Comparison of ENCODE assay signal across 26 cellular contexts in the genomic region with DNA sequence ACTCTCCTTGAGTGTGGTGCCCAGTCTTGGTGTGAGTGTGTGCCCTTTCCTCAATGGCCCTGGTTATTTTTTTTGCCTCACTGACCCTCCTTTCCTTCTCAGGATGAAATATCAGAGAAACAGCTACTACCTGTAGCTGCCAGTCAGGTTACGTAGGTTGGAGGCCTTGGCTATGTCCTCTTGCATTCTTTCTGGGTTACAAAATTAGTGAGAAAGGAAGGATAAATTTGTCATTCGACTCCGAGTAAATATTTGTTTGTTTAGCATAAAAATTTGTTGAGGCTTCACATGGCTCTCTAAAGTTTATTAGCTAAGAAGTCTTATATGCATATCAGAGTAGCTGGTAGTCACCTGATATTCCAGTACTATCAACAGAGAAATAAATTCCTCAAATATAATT. TPM values are rescaled to one million over a fixed set of nuclear protein-coding genes. Genes with fewer than 3 reads are reported as not detected.
A peak's percentile ranks its signal among the peaks of the same experiment; 100 is the strongest.
DNase-seq lines count a peak whose midpoint lies in the region; ATAC-seq, FAIRE-seq and TF ChIP-seq lines count a peak whose summit lies in the region.
"Had no signal": no experiment of that assay in that cellular context is flagged by ENCODE, and none has a peak within 500 bp of the region (broad histone marks: within the 10 kb centered on the region; RNA-seq: fewer than 3 reads in every experiment).

No MANE protein-coding gene starts in this region.

- H3K14ac ChIP-seq in H9 (ENCODE audit: insufficient read depth, low read length) (no peak overlapping the region), H1 (ENCODE audit: insufficient read length) (no peak overlapping the region), trophoblast cell (ENCODE audit: low read length) (no peak overlapping the region)

- H3K4me3 ChIP-seq in PC-3 (ENCODE audit: low read length) (no peak overlapping the region), H1 (ENCODE audit: extremely low read depth in 1 of 4, insufficient read depth in 2 of 4, low read depth in 3 of 4, low read length in 4 of 4) (no peak overlapping the region), trophoblast cell (ENCODE audit: low read depth, low read length) (no peak overlapping the region), MM.1S (ENCODE audit: low read length) (no peak overlapping the region)
- H3K4me3 ChIP-seq: A549; BLaER1 treated with 17β-estradiol and CSF1 and Interleukin-3, amounts not matched to agents 10 nM and 100 nM; GM12878; HAP-1 had no signal

- BruUV-seq in PC-3 (replicated peaks; lab: Mats Ljungman, UMichigan): no TSS peak

- H4K91ac ChIP-seq in H9 (ENCODE audit: insufficient read length, low read depth, low read length): no peak overlapping the region
- no peak overlapping the region for H4K91ac ChIP-seq in H1 (replicated peaks; ENCODE audit: insufficient read length, low read length)
- H4K91ac ChIP-seq in trophoblast cell (ENCODE audit: low read depth, low read length): no peak overlapping the region

- FAIRE-seq in H1 (lab: Jason Lieb, UNC): no peak
- FAIRE-seq: A549, D721Med, GM12878, GM19239 had no signal

- H3F3A ChIP-seq in PC-3 (ENCODE audit: low read length, unreplicated experiment): no peaks in the 10 kb centered on the region
- peaks cover 16% of the 10 kb centered on the region for H3F3A ChIP-seq in MM.1S (ENCODE audit: insufficient read depth, low read length)

- H3K56ac ChIP-seq in H9 (ENCODE audit: insufficient read length, low read depth, low read length) (no peak overlapping the region), H1 (replicated peaks; ENCODE audit: insufficient read length, low read depth, low read length) (no peak overlapping the region)

- H3K27me3 Mint-ChIP-seq in H9 (ENCODE audit: low read depth): no peaks in the 10 kb centered on the region
- H3K27me3 Mint-ChIP-seq in T-cell: no peaks in the 10 kb centered on the region
- no peaks in the 10 kb centered on the region for H3K27me3 Mint-ChIP-seq in type B pancreatic cell
- H3K27me3 Mint-ChIP-seq: CD4-positive, alpha-beta T cell; CD8-positive, alpha-beta memory T cell had no signal

- H3K9me3 ChIP-seq in H9 (ENCODE audit: control insufficient read depth, low read depth, low read length) (no peaks in the 10 kb centered on the region), PC-3 (ENCODE audit: low read length) (no peaks in the 10 kb centered on the region), H1 (ENCODE audit: insufficient read depth in 2 of 2, low read depth in 1 of 2, low read length in 1 of 2) (no peaks in the 10 kb centered on the region), trophoblast cell (ENCODE audit: insufficient read depth, low read depth, low read length) (no peaks in the 10 kb centered on the region), MM.1S (replicated peaks; ENCODE audit: insufficient read depth, low read length) (no peaks in the 10 kb centered on the region)
- H3K9me3 ChIP-seq: A549; BE2C; BLaER1 treated with 17β-estradiol and CSF1 and Interleukin-3, amounts not matched to agents 10 nM and 100 nM; HAP-1 had no signal

- POLR2A ChIA-PET in PC-3 (lab: Charles Lee; ENCODE audit: unreplicated experiment): interaction anchor here (1.2 kb wide), 1 partner anchor 15 kb away, joined by 3 read pairs; a partner anchor contains a TSS
- POLR2A ChIA-PET in H1 (lab: Charles Lee; ENCODE audit: partially characterized antibody): no interaction called here
- POLR2A ChIA-PET in T-cell (lab: Charles Lee): interaction anchor here in 1 of 2 donors (0.6 kb wide), 1 partner anchor 678 kb away, joined by 4 read pairs; no protein-coding TSS in a partner anchor

- no peaks in the 10 kb centered on the region for H3K9me3 Mint-ChIP-seq in H9
- H3K9me3 Mint-ChIP-seq in T-cell: no peaks in the 10 kb centered on the region
- H3K9me3 Mint-ChIP-seq in type B pancreatic cell: no peaks in the 10 kb centered on the region
- H3K9me3 Mint-ChIP-seq: CD14-positive monocyte; CD4-positive, alpha-beta T cell; CD8-positive, alpha-beta memory T cell; HFFc6 had no signal

- no peaks in the 10 kb centered on the region for H3K27me3 ChIP-seq in H9 (ENCODE audit: insufficient read depth, low read length)
- no peaks in the 10 kb centered on the region for H3K27me3 ChIP-seq in PC-3 (ENCODE audit: low read length)
- H3K27me3 ChIP-seq in H1 (replicated peaks in 1 of 4; ENCODE audit: control insufficient read depth in 3 of 4, extremely low read depth in 1 of 4, insufficient read depth in 3 of 4, low read length in 3 of 4): no peaks in the 10 kb centered on the region
- no peaks in the 10 kb centered on the region for H3K27me3 ChIP-seq in trophoblast cell (ENCODE audit: insufficient read depth, low read length)
- H3K27me3 ChIP-seq in MM.1S (replicated peaks; ENCODE audit: insufficient read depth, low read length): no peaks in the 10 kb centered on the region
- H3K27me3 ChIP-seq: BE2C; BLaER1 treated with 17β-estradiol and CSF1 and Interleukin-3, amounts not matched to agents 10 nM and 100 nM had no signal

- H3K79me2 ChIP-seq in H9 (ENCODE audit: insufficient read depth, low read length) (peaks cover 2% of the 10 kb centered on the region; the same call in 1 of the 2 replicates), PC-3 (ENCODE audit: low read length) (peaks cover 88% of the 10 kb centered on the region), H1 (ENCODE audit: control insufficient read depth in 1 of 2, insufficient read depth in 2 of 2, low read length in 2 of 2) (peaks cover 3 to 60% of the 10 kb centered on the region in 2 experiments; a peak in 3 of 4 replicates), trophoblast cell (ENCODE audit: control insufficient read depth, insufficient read depth, low read length, poor library complexity) (peaks cover 10% of the 10 kb centered on the region), MM.1S (ENCODE audit: low read length) (peaks cover 74% of the 10 kb centered on the region)

- H4K12ac ChIP-seq in trophoblast cell (ENCODE audit: low read depth, low read length): no peak overlapping the region

- peaks cover 17 to 22% of the 10 kb centered on the region in 2 experiments for H3K4me1 Mint-ChIP-seq in H9
- H3K4me1 Mint-ChIP-seq in T-cell: peaks cover 19 to 22% (median 20%) of the 10 kb centered on the region in 3 donors
- H3K4me1 Mint-ChIP-seq in type B pancreatic cell (ENCODE audit: unreplicated experiment): peaks cover 16% of the 10 kb centered on the region

- H2BK12ac ChIP-seq in H9 (ENCODE audit: insufficient read length, low read depth, low read length): no peak overlapping the region
- peak overlapping the region; percentile 82; the same call in 1 of the 2 replicates for H2BK12ac ChIP-seq in H1 (ENCODE audit: low read depth, low read length)
- no peak overlapping the region for H2BK12ac ChIP-seq in trophoblast cell (ENCODE audit: low read length)

- H3K4me3 Mint-ChIP-seq in H9 (no peak overlapping the region), T-cell (no peak overlapping the region), type B pancreatic cell (no peak overlapping the region)
- H3K4me3 Mint-ChIP-seq: CD14-positive monocyte; CD4-positive, alpha-beta T cell; CD8-positive, alpha-beta memory T cell; HFFc6 had no signal

- TF ChIP-seq CTCF in H9 (conservative IDR thresholded peaks at IDR 0.05) (no peak), PC-3 (conservative IDR thresholded peaks at IDR 0.05; ENCODE audit: low read depth, low read length) (no peak), H1 (IDR thresholded peaks at IDR 0.05; ENCODE audit: control extremely low read depth in 1 of 3, insufficient read depth in 1 of 3, low read depth in 1 of 3, low read length in 3 of 3) (no peak), type B pancreatic cell (conservative IDR thresholded peaks at IDR 0.05) (no peak), MM.1S (IDR thresholded peaks at IDR 0.05; ENCODE audit: low read length) (no peak)

- H3T11ph ChIP-seq in H9 (ENCODE audit: low read length): no peak overlapping the region

- 0 out of 2 replicates have a peak, but pooled peaks cover 2% of the 10 kb centered on the region for H3K4me1 ChIP-seq in H9 (ENCODE audit: insufficient read depth, low read length)
- H3K4me1 ChIP-seq in PC-3 (ENCODE audit: insufficient read depth, low read length): peaks cover 41% of the 10 kb centered on the region
- peaks cover 0 to 5% (median 1%) of the 10 kb centered on the region in 4 experiments; a peak in 2 of 7 replicates for H3K4me1 ChIP-seq in H1 (replicated peaks in 1 of 4; ENCODE audit: control insufficient read depth in 3 of 4, insufficient read depth in 4 of 4, low read length in 3 of 4)
- peaks cover 3 to 7% of the 10 kb centered on the region in 2 experiments for H3K4me1 ChIP-seq in trophoblast cell (ENCODE audit: control insufficient read depth in 1 of 2, insufficient read depth in 2 of 2, low read length in 2 of 2)
- peaks cover 24% of the 10 kb centered on the region for H3K4me1 ChIP-seq in MM.1S (ENCODE audit: low read length)

- WGBS in H9 (ENCODE audit: extremely low coverage, insufficient read length, low lambda C conversion rate): no CpG with 5 or more reads among the region's 3 CpGs
- WGBS in H1 (ENCODE audit: extremely low coverage in 1 of 2, insufficient coverage in 1 of 2, insufficient read length in 1 of 2, insufficient replicate concordance in 2 of 2, low coverage in 1 of 2, low lambda C conversion rate in 2 of 2, missing lambda C conversion rate in 1 of 2), 2 experiments: 93% methylated on average over 3 of the region's 3 CpGs; no CpG with 5 or more reads in 1 of the 2 experiments
- no CpG with 5 or more reads among the region's 3 CpGs for WGBS in trophoblast cell (ENCODE audit: extremely low coverage, insufficient coverage, insufficient read length)

- H2BK20ac ChIP-seq in H9 (ENCODE audit: low read depth, low read length, poor library complexity, severe bottlenecking) (no peak overlapping the region), H1 (ENCODE audit: low read length) (no peak overlapping the region)

- no peak for DNase-seq in H9
- DNase-seq in PC-3: peak; percentile 65
- DNase-seq in H1 (ENCODE audit: low read depth in 1 of 2, low spot score in 2 of 2): no peak
- peak; percentile 17 to 65 for DNase-seq in trophoblast cell
- no peak for DNase-seq in T-cell
- DNase-seq in type B pancreatic cell (ENCODE audit: extremely low spot score, unreplicated experiment): no peak
- DNase-seq in MM.1S: no peak
- DNase-seq: 8988T; ACHN; AML-193; BE2C; CD4-positive, alpha-beta T cell; CD8-positive, alpha-beta memory T cell; DMS 273 treated with DMSO at 0.1 percent for 48 hours; DMS79; EL; GDM1; HFFc6 had no signal

- H3K79me1 ChIP-seq in H9 (ENCODE audit: insufficient read depth, low read depth, low read length, poor library complexity, severe bottlenecking): peaks cover 3% of the 10 kb centered on the region
- peaks cover 4% of the 10 kb centered on the region for H3K79me1 ChIP-seq in H1 (ENCODE audit: low read depth, low read length)
- H3K79me1 ChIP-seq in trophoblast cell (ENCODE audit: low read length): no peaks in the 10 kb centered on the region

- H3K36me3 ChIP-seq in PC-3 (ENCODE audit: low read depth, low read length): peaks cover 29% of the 10 kb centered on the region
- H3K36me3 ChIP-seq in H1 (ENCODE audit: control insufficient read depth in 2 of 4, insufficient read depth in 4 of 4, low read length in 3 of 4): peaks cover 4 to 10% (median 4%) of the 10 kb centered on the region in 4 experiments; a peak in 6 of 8 replicates
- peaks cover 6 to 12% of the 10 kb centered on the region in 2 experiments for H3K36me3 ChIP-seq in trophoblast cell (ENCODE audit: control insufficient read depth in 1 of 2, insufficient read depth in 2 of 2, low read length in 2 of 2)
- H3K36me3 ChIP-seq in MM.1S (replicated peaks; ENCODE audit: insufficient read depth, low read length): 0 out of 2 replicates have a peak, but pooled peaks cover 3% of the 10 kb centered on the region

- H3K36me3 Mint-ChIP-seq in H9 (ENCODE audit: insufficient read depth in 1 of 3, low read depth in 3 of 3): peaks cover 4 to 14% (median 11%) of the 10 kb centered on the region in 3 experiments; a peak in 6 of 7 replicates
- peaks cover 13% of the 10 kb centered on the region for H3K36me3 Mint-ChIP-seq in T-cell
- peaks cover 17% of the 10 kb centered on the region for H3K36me3 Mint-ChIP-seq in type B pancreatic cell

- H3K18ac ChIP-seq in H9 (ENCODE audit: insufficient read length, low read depth, low read length): no peak overlapping the region
- no peak overlapping the region for H3K18ac ChIP-seq in H1 (ENCODE audit: extremely low read depth, low read length)
- H3K18ac ChIP-seq in trophoblast cell (ENCODE audit: low read length): no peak overlapping the region

- no peak overlapping the region for H2BK15ac ChIP-seq in H9 (ENCODE audit: low read depth, low read length)
- no peak overlapping the region for H2BK15ac ChIP-seq in H1 (ENCODE audit: low read length)

- H4K20me1 ChIP-seq in H9 (ENCODE audit: control insufficient read depth, insufficient read depth, insufficient read length) (no peaks in the 10 kb centered on the region), PC-3 (ENCODE audit: low read length) (peaks cover 8% of the 10 kb centered on the region; the same call in 1 of the 2 replicates), H1 (replicated peaks in 1 of 2; ENCODE audit: control insufficient read depth in 1 of 2, insufficient read depth in 2 of 2, low read length in 2 of 2) (peaks cover 5 to 7% of the 10 kb centered on the region in 2 experiments), MM.1S (ENCODE audit: insufficient read depth, low read length) (no peaks in the 10 kb centered on the region)

- H2BK120ac ChIP-seq in H9 (ENCODE audit: low read depth, low read length, poor library complexity, severe bottlenecking) (no peak overlapping the region), H1 (replicated peaks; ENCODE audit: low read depth, low read length) (no peak overlapping the region), trophoblast cell (ENCODE audit: insufficient read depth, low read length, poor library complexity) (no peak overlapping the region)

- H3K23me2 ChIP-seq in H9 (ENCODE audit: insufficient read length, low read depth, low read length, poor library complexity, severe bottlenecking): no peaks in the 10 kb centered on the region
- no peaks in the 10 kb centered on the region for H3K23me2 ChIP-seq in H1 (ENCODE audit: low read depth, low read length)

- CTCF ChIA-PET in PC-3 (lab: Charles Lee): interaction anchor here (0.7 to 1.8 kb wide), 2 partner anchors 15 to 44 kb away, joined by 6 to 10 read pairs; a partner anchor contains a TSS
- CTCF ChIA-PET in H1 (lab: Charles Lee; ENCODE audit: partially characterized antibody): interaction anchor here (0.7 to 2.0 kb wide), 4 partner anchors 14 to 168 kb away, joined by 3 to 7 read pairs (median 4); a partner anchor contains a TSS
- CTCF ChIA-PET in T-cell (lab: Charles Lee): interaction anchor here in 1 of 2 donors (0.6 kb wide), 1 partner anchor 26 kb away, joined by 5 read pairs; no protein-coding TSS in a partner anchor

- H3K4me2 ChIP-seq in H9 (ENCODE audit: insufficient read depth, insufficient read length, low read length) (no peak overlapping the region), PC-3 (ENCODE audit: low read length) (peak overlapping the region; percentile 66), H1 (ENCODE audit: insufficient read depth in 1 of 2, low read depth in 2 of 2, low read length in 2 of 2) (no peak overlapping the region), trophoblast cell (ENCODE audit: low read length) (no peak overlapping the region), MM.1S (ENCODE audit: low read depth, low read length) (no peak overlapping the region)
- H3K4me2 ChIP-seq: A549; BLaER1 treated with 17β-estradiol and CSF1 and Interleukin-3, amounts not matched to agents 10 nM and 100 nM had no signal

- H3K27ac ChIP-seq in H9 (ENCODE audit: insufficient read length, low read depth, low read length) (no peak overlapping the region), PC-3 (ENCODE audit: low read length) (peak overlapping the region; percentile 50), H1 (ENCODE audit: low read depth, low read length) (no peak overlapping the region), trophoblast cell (ENCODE audit: low read depth, low read length) (no peak overlapping the region), MM.1S (ENCODE audit: low read length) (no peak overlapping the region)
- H3K27ac ChIP-seq: A549; BLaER1 treated with 17β-estradiol and CSF1 and Interleukin-3, amounts not matched to agents 10 nM and 100 nM had no signal

- ATAC-seq in PC-3 (peak; percentile 42), HG03439 (IDR thresholded peaks at IDR 0.05; ENCODE audit: unreplicated experiment) (no peak), T-cell (replicated peaks in 1 of 4) (no peak)
- ATAC-seq: A549, GM12878 had no signal

- H4K5ac ChIP-seq in H9 (ENCODE audit: insufficient read length, low read depth, low read length) (no peak overlapping the region), H1 (ENCODE audit: insufficient read length, low read depth, low read length) (no peak overlapping the region)

- H2BK5ac ChIP-seq in H9 (ENCODE audit: insufficient read length, low read length) (no peak overlapping the region), H1 (ENCODE audit: low read depth, low read length) (no peak overlapping the region), trophoblast cell (ENCODE audit: low read depth, low read length, poor library complexity) (no peak overlapping the region)

- H4K8ac ChIP-seq in H9 (replicated peaks; ENCODE audit: insufficient read length, low read depth, low read length): no peak overlapping the region
- H4K8ac ChIP-seq in H1 (ENCODE audit: extremely low read depth, insufficient read depth, low read length): no peak overlapping the region
- no peak overlapping the region for H4K8ac ChIP-seq in trophoblast cell (ENCODE audit: low read depth, low read length)

- no peak for TF ChIP-seq POLR2A in H1 (IDR thresholded peaks at IDR 0.05; ENCODE audit: control extremely low read depth in 1 of 2, low read depth in 2 of 2, low read length in 2 of 2)

- TF ChIP-seq RAD21 in H1 (IDR thresholded peaks at IDR 0.05 in 1 of 2, conservative IDR thresholded peaks at IDR 0.05 in 1 of 2; ENCODE audit: low read depth in 2 of 2, low read length in 2 of 2): no peak

- no peak overlapping the region for H2AFZ ChIP-seq in H9 (ENCODE audit: low read length)
- no peak overlapping the region for H2AFZ ChIP-seq in PC-3 (ENCODE audit: low read length)
- no peak overlapping the region for H2AFZ ChIP-seq in H1 (ENCODE audit: low read length)
- no peak overlapping the region for H2AFZ ChIP-seq in trophoblast cell (ENCODE audit: insufficient read depth, low read length, poor library complexity)
- H2AFZ ChIP-seq in MM.1S (ENCODE audit: low read length): no peak overlapping the region

- no peak overlapping the region for H2AK5ac ChIP-seq in H9 (ENCODE audit: insufficient read length, low read length)
- no peak overlapping the region; the same call in 1 of the 2 replicates for H2AK5ac ChIP-seq in H1 (ENCODE audit: low read depth, low read length)
- H2AK5ac ChIP-seq in trophoblast cell (ENCODE audit: low read length): no peak overlapping the region

- H3K4ac ChIP-seq in H9 (ENCODE audit: low read depth, low read length): no peak overlapping the region
- H3K4ac ChIP-seq in H1 (replicated peaks; ENCODE audit: insufficient read length, low read depth, low read length): no peak overlapping the region
- peak overlapping the region; percentile 18 for H3K4ac ChIP-seq in trophoblast cell (ENCODE audit: low read depth, low read length)

- no peak overlapping the region for H3K23ac ChIP-seq in H9 (ENCODE audit: insufficient read length, low read depth, low read length)
- no peak overlapping the region for H3K23ac ChIP-seq in H1 (ENCODE audit: insufficient read length)
- H3K23ac ChIP-seq in trophoblast cell (ENCODE audit: low read length): no peak overlapping the region

- no peak overlapping the region for H3K9ac ChIP-seq in H9 (ENCODE audit: extremely low read depth, insufficient read length, low read length)
- H3K9ac ChIP-seq in PC-3 (ENCODE audit: low read length): no peak overlapping the region
- no peak overlapping the region for H3K9ac ChIP-seq in H1 (replicated peaks in 1 of 4; ENCODE audit: extremely low read depth in 1 of 4, low read depth in 3 of 4, low read length in 3 of 4)
- no peak overlapping the region for H3K9ac ChIP-seq in trophoblast cell (ENCODE audit: low read length)
- H3K9ac ChIP-seq in MM.1S (ENCODE audit: low read length): no peak overlapping the region
- H3K9ac ChIP-seq: BLaER1 treated with 17β-estradiol and CSF1 and Interleukin-3, amounts not matched to agents 10 nM and 100 nM had no signal

- TF ChIP-seq EP300 in H1 (IDR thresholded peaks at IDR 0.05; ENCODE audit: borderline replicate concordance in 1 of 2, low read depth in 2 of 2, low read length in 2 of 2): no peak

- peak overlapping the region in 2 of 3 experiments; percentile 40 to 70; a peak in 2 of 7 replicates for H3K27ac Mint-ChIP-seq in H9
- H3K27ac Mint-ChIP-seq in T-cell: no peak overlapping the region
- no peak overlapping the region for H3K27ac Mint-ChIP-seq in type B pancreatic cell
- H3K27ac Mint-ChIP-seq: CD4-positive, alpha-beta T cell; CD8-positive, alpha-beta memory T cell had no signal

- H3K9me2 ChIP-seq in PC-3 (replicated peaks; ENCODE audit: low read length) (no peaks in the 10 kb centered on the region), MM.1S (replicated peaks; ENCODE audit: insufficient read depth, low read length) (no peaks in the 10 kb centered on the region)

- intact Hi-C loops in PC-3 (cut with micrococcal nuclease): loop anchor here (5.0 kb wide), 1 partner anchor 103 kb away; no protein-coding TSS in a partner anchor

RNA-seq across cellular contexts. Expression of a gene that starts 15.4 kb away (rescaled TPM):
- total RNA-seq in H9 (2021) (11.0 and 11.7 TPM in 2 replicates), PC-3 (2014; rRNA removed) (15.1 and 22.2 TPM in 2 replicates), T-cell (1 to 10 TPM; 1.0 to 4.6 (median 3.7) TPM), type B pancreatic cell (ENCODE audit: low replicate concordance) (19.3 and 20.8 TPM in 2 replicates)
- total RNA-seq in H1 (2021; fragmentation: NEBNext Ultra II Directional; extraction: Animal tissue kit (Norgen Biotek cat#: 25700)): 17.7 and 19.2 TPM in 2 replicates
- polyA plus RNA-seq in H1 (2011; rRNA removed): 8.0 and 8.2 TPM in 2 replicates
- 10.9 TPM for polyA plus RNA-seq in H1 (2011; cell fraction: cytosol; rRNA removed)
- 8.5 TPM for polyA plus RNA-seq in H1 (2011; cell fraction: nucleus; rRNA removed)
- 11.7 to 17.0 TPM (median 13.8 TPM) in 4 replicates for polyA plus RNA-seq in H1 (2012, experiment 1 of 2)
- 2.7 TPM for polyA plus RNA-seq in H1 (2012, experiment 2 of 2)
- polyA plus RNA-seq in H1 (2013, experiment 1 of 2): 9.4 TPM
- 9.7 TPM for polyA plus RNA-seq in H1 (2013, experiment 2 of 2)
- polyA minus RNA-seq in H1 (2011; rRNA and poly(A)+ RNA removed): 15.4 and 23.3 TPM in 2 replicates
- 6.0 TPM for polyA minus RNA-seq in H1 (2011; cell fraction: cytosol; rRNA and poly(A)+ RNA removed)
- 8.4 TPM for polyA minus RNA-seq in H1 (2011; cell fraction: nucleus; rRNA and poly(A)+ RNA removed)
- 81.5 and 86.2 TPM in 2 replicates for polyA plus RNA-seq in trophoblast cell (2013)

Comparison
In these comparisons a context has a peak if more than half of its experiments do, and no peak if none do; other contexts are left out.
1. DNase-seq: peak in PC-3 (single experiment) and trophoblast cell (2 of 2); none in H9 (single experiment), H1 (0 of 2), T-cell (0 of 34), type B pancreatic cell (single experiment) and MM.1S (single experiment).
2. H3K27ac Mint-ChIP-seq: peak in H9 (2 of 3); none in T-cell (0 of 2) and type B pancreatic cell (single experiment).